Comparison of ENCODE assay signal across 9 cellular contexts in the genomic region with DNA sequence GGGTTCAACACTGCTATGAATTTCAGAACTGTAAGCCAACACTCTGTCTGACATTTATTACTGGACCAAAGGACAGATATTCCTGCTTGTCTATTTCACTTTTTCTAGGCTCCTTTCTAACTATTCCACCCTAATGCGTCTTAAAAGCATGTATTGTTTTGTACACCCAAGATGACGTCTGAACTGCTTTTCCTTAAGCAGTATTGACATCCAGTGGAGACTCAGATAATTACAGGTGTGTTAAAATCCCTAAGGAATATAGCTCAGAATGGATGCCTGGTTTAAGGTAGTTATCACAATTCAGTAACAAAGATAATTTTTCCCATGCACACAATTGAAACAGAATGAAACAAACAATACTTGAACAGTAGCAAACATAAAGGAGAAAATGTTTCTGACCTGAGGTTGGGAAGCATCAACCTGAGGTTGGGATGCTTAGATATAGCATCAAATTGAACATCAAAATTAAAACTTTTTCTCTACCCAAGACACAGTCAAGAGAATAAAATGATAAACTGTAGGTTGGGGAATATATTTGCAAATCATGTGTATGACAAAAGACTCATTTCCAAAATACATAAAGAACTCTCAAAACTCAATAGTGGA.
DNase-seq lines count a peak whose midpoint lies in the region; ATAC-seq and TF ChIP-seq lines count a peak whose summit lies in the region.
"Had no signal": no experiment of that assay in that cellular context is flagged by ENCODE, and none has a peak within 500 bp of the region (broad histone marks: within the 10 kb centered on the region; RNA-seq: fewer than 3 reads in every experiment).

No MANE protein-coding gene starts in this region.

- in situ Hi-C loops in astrocyte of the spinal cord (cut with HindIII; ENCODE audit: low sequenced_read_pairs): no loop called here

- H3K4me3 ChIP-seq in Jurkat, Clone E6-1 (ENCODE audit: low read length): no peak overlapping the region
- H3K4me3 ChIP-seq in astrocyte of the spinal cord (ENCODE audit: low read depth, low read length) (no peak overlapping the region), kidney epithelial cell (ENCODE audit: low read depth, low read length) (no peak overlapping the region)
- H3K4me3 ChIP-seq: SJSA1 had no signal

- H3K27ac ChIP-seq in 22Rv1: no peak overlapping the region; the same call in 1 of the 2 replicates
- H3K27ac ChIP-seq: SJSA1 had no signal

- TF ChIP-seq CTCF in 22Rv1 (IDR thresholded peaks at IDR 0.05) (peak; percentile 90), astrocyte of the spinal cord (IDR thresholded peaks at IDR 0.05; ENCODE audit: low read depth, low read length) (peak; percentile 33), kidney epithelial cell (IDR thresholded peaks at IDR 0.05; ENCODE audit: insufficient read depth, low read length, poor library complexity, severe bottlenecking) (peak; percentile 39)

- DNase-seq in Jurkat, Clone E6-1 (ENCODE audit: low read depth, low spot score): peak; percentile 20
- peak; percentile 49 for DNase-seq in astrocyte of the spinal cord (ENCODE audit: low read depth, low spot score)
- no peak for DNase-seq in kidney epithelial cell (ENCODE audit: low read depth)
- no peak for DNase-seq in stimulated activated CD4-positive, alpha-beta T cell treated with anti-CD3 and anti-CD28 coated beads, Interleukin-4, amount 100 ng/mL, for 24 hours

- no peaks in the 10 kb centered on the region for H3K27me3 ChIP-seq in kidney epithelial cell (ENCODE audit: control insufficient read depth, insufficient read depth, low read length)
- H3K27me3 ChIP-seq: SJSA1 had no signal

- no peak for ATAC-seq in GM21723 (IDR thresholded peaks at IDR 0.05; ENCODE audit: unreplicated experiment)
- no peak for ATAC-seq in HG02981 (IDR thresholded peaks at IDR 0.05; ENCODE audit: unreplicated experiment)
- ATAC-seq in GM18517 (IDR thresholded peaks at IDR 0.05; ENCODE audit: unreplicated experiment): no peak

- H3K36me3 ChIP-seq in kidney epithelial cell (ENCODE audit: control insufficient read depth, insufficient read depth, low read length): no peaks in the 10 kb centered on the region
- H3K36me3 ChIP-seq: SJSA1 had no signal

Comparison
In these comparisons a context has a peak if more than half of its experiments do, and no peak if none do; other contexts are left out.
1. CTCF ChIP-seq: peak in every context shown above with its lines; median percentile 90 in 22Rv1; 39 in kidney epithelial cell; 33 in astrocyte of the spinal cord.
2. DNase-seq: peak in Jurkat, Clone E6-1 (single experiment) and astrocyte of the spinal cord (single experiment); none in kidney epithelial cell (single experiment) and stimulated activated CD4-positive, alpha-beta T cell treated with anti-CD3 and anti-CD28 coated beads, Interleukin-4, amount 100 ng/mL, for 24 hours (single experiment).